11 cellular contexts compared by ENCODE assay signal in genomic region chr1:27302612-27303011, GRCh38. TPM values are rescaled to one million over a fixed set of nuclear protein-coding genes. Genes with fewer than 3 reads are reported as not detected.
"Had no signal": no experiment of that assay in that cellular context is flagged by ENCODE, and none has a peak within 500 bp of the region (broad histone marks: within the 10 kb centered on the region; RNA-seq: fewer than 3 reads in every experiment).

No MANE protein-coding gene starts in this region.

- H3K27ac Mint-ChIP-seq: IgD-negative memory B cell had no signal

- H2AFZ ChIP-seq: GM23248 had no signal

- H3K4me2 ChIP-seq: KMS-11 had no signal

- H3K4me3 ChIP-seq: GM23248, HAP-1 had no signal

- H3K9ac ChIP-seq: GM23248, KMS-11 had no signal

- DNase-seq: GM23248, GOT3, H7, HFFc6, KBM-7 had no signal

- FAIRE-seq: HepG2 had no signal

- ATAC-seq: HCT116, HepG2 had no signal

- H3K9me3 Mint-ChIP-seq: HFFc6, IgD-negative memory B cell had no signal

- H3K36me3 ChIP-seq: HAP-1 had no signal

- H3K4me3 Mint-ChIP-seq: HFFc6, IgD-negative memory B cell had no signal

- H3K9me3 ChIP-seq: HAP-1 had no signal

- H3K27ac ChIP-seq: GM23248, HL-60, KMS-11 had no signal

- H3K27me3 Mint-ChIP-seq: IgD-negative memory B cell had no signal

- H3K4me1 ChIP-seq: HAP-1 had no signal

RNA-seq across cellular contexts. Expression of gene SYTL1, which starts 39.2 kb away (rescaled TPM):
- total RNA-seq: GM23248 had no signal
- polyA plus RNA-seq: GM23248 had no signal
